In genomic region chr2:67594522-67594921, GRCh38 we compare ENCODE assay signal across 2 cellular contexts.
DNase-seq lines count a peak whose midpoint lies in the region; ATAC-seq, FAIRE-seq and TF ChIP-seq lines count a peak whose summit lies in the region.
"Not testable (repeated sequence)": the region's sequence is repeated elsewhere in the genome, so short reads cannot be mapped to it uniquely, and the experiment has no call there.

No MANE protein-coding gene starts in this region.

- not testable (repeated sequence) for H3K27ac ChIP-seq in HEK293 (ENCODE audit: extremely low read depth, low read depth, low read length); K562 (ENCODE audit: extremely low read depth, low read depth, low read length)

- H3K4me1 ChIP-seq in HEK293 (ENCODE audit: control insufficient read depth, insufficient read depth, low read length); K562 (replicated peaks in 1 of 2; ENCODE audit: control insufficient read depth in 2 of 2, insufficient read depth in 2 of 2, low read length in 2 of 2): not testable (repeated sequence)

- not testable (repeated sequence) for H3K79me2 ChIP-seq in K562 (ENCODE audit: control insufficient read depth, insufficient read depth, low read length)

- FAIRE-seq in K562 (lab: Jason Lieb, UNC), result not testable (repeated sequence)

- not testable (repeated sequence) for H3K9ac ChIP-seq in K562 (ENCODE audit: insufficient read depth in 1 of 2, low read depth in 2 of 2, low read length in 2 of 2)

- CTCF ChIA-PET in HEK293 (lab: Yijun Ruan, JAX); K562 (lab: Yijun Ruan, JAX; ENCODE audit: low intra/inter-chr PET ratio): not testable (repeated sequence)

- not testable (repeated sequence) for TF ChIP-seq POLR2A in K562 (conservative IDR thresholded peaks at IDR 0.05)

- not testable (repeated sequence) for TF ChIP-seq RAD21 in K562 (CRISPR knock-in tag; conservative IDR thresholded peaks at IDR 0.05 in 1 of 2, IDR thresholded peaks at IDR 0.05 in 1 of 2)

- not testable (repeated sequence) for TF ChIP-seq CTCF in HEK293 (tag by site-specific recombination; IDR thresholded peaks at IDR 0.05); K562 (IDR thresholded peaks at IDR 0.05 in 2 of 3, conservative IDR thresholded peaks at IDR 0.05 in 1 of 3; ENCODE audit: insufficient read depth in 2 of 3, low read depth in 1 of 3, low read length in 3 of 3)

- not testable (repeated sequence) for H3K9me1 ChIP-seq in K562 (ENCODE audit: control insufficient read depth, insufficient read depth, low read length)

- TF ChIP-seq EP300 in K562 (IDR thresholded peaks at IDR 0.05; ENCODE audit: low read length), result not testable (repeated sequence)

- H3K9me3 ChIP-seq in HEK293 (ENCODE audit: control insufficient read depth, insufficient read depth, low read depth, low read length); K562 (replicated peaks; ENCODE audit: control insufficient read depth, insufficient read depth, low read depth, low read length): not testable (repeated sequence)

- H3K4me3 ChIP-seq in HEK293 (ENCODE audit: low read depth, low read length); K562: not testable (repeated sequence)

- POLR2A ChIA-PET in HEK293 (lab: Yijun Ruan, JAX); K562 (lab: Yijun Ruan, JAX): not testable (repeated sequence)

- H2AFZ ChIP-seq in K562 (ENCODE audit: low read depth, low read length), result not testable (repeated sequence)

- not testable (repeated sequence) for H3K27me3 ChIP-seq in K562 (ENCODE audit: control insufficient read depth in 2 of 2, insufficient read depth in 2 of 2, low read length in 2 of 2)

- not testable (repeated sequence) for ATAC-seq in K562

- H3K4me2 ChIP-seq in K562 (ENCODE audit: insufficient read depth, low read length), result not testable (repeated sequence)

- H3K36me3 ChIP-seq in HEK293 (ENCODE audit: control insufficient read depth in 2 of 2, insufficient read depth in 1 of 2, low read length in 2 of 2); K562 (ENCODE audit: control insufficient read depth, insufficient read depth, low read length): not testable (repeated sequence)

- intact Hi-C loops in K562 (cut with micrococcal nuclease), result not testable (repeated sequence)

- BruUV-seq in K562 (replicated peaks; lab: Mats Ljungman, UMichigan), result not testable (repeated sequence)

- in situ Hi-C loops in K562 (cut with MboI), result not testable (repeated sequence)

- not testable (repeated sequence) for DNase-seq in K562 (ENCODE audit: extremely low read depth in 1 of 4, low spot score in 3 of 4)

- not testable (repeated sequence) for H4K20me1 ChIP-seq in K562 (replicated peaks; ENCODE audit: control insufficient read depth, insufficient read depth, low read length)

TF ChIP-seq in HEK293, 187 proteins besides CTCF, POLR2A, EP300 and RAD21:
- TF ChIP-seq ZNF146 (tag by site-specific recombination; IDR thresholded peaks at IDR 0.05) (peak; percentile 53; the same call in 1 of the 2 replicates), ZNF280D (tag by site-specific recombination; IDR thresholded peaks at IDR 0.05) (peak; percentile 68; the same call in 1 of the 2 replicates), ZNF580 (tag by site-specific recombination; IDR thresholded peaks at IDR 0.05) (0 out of 2 replicates have a peak, but pooled peaks have one; percentile 16)

TF ChIP-seq in K562, 482 proteins besides CTCF, POLR2A, EP300 and RAD21:
- TF ChIP-seq ZNF146 (CRISPR knock-in tag; IDR thresholded peaks at IDR 0.05; ENCODE audit: unreplicated experiment), result peak; percentile 67
TF ChIP-seq in K562: peak in this region for 1; not testable (repeated sequence) for 481.
